Comparison of ENCODE assay signal across 8 cellular contexts in genomic region chr2:70994055-70994444, GRCh38. TPM values are rescaled to one million over a fixed set of nuclear protein-coding genes. Genes with fewer than 3 reads are reported as not detected.
A peak's percentile ranks its signal among the peaks of the same experiment; 100 is the strongest.
DNase-seq lines count a peak whose midpoint lies in the region; ATAC-seq and TF ChIP-seq lines count a peak whose summit lies in the region.

No MANE protein-coding gene starts in this region.

- no peaks in the 10 kb centered on the region for H3K9me3 Mint-ChIP-seq in central memory CD8-positive, alpha-beta T cell
- no peaks in the 10 kb centered on the region for H3K9me3 Mint-ChIP-seq in naive thymus-derived CD8-positive, alpha-beta T cell

- peak overlapping the region; percentile 95 for H3K27ac Mint-ChIP-seq in central memory CD8-positive, alpha-beta T cell (ENCODE audit: low read depth)
- peak overlapping the region; percentile 83 to 98 (median 94) for H3K27ac Mint-ChIP-seq in naive thymus-derived CD8-positive, alpha-beta T cell

- H3K4me2 ChIP-seq in MM.1S (ENCODE audit: low read depth, low read length) = peak overlapping the region; percentile 90

- H3K36me3 Mint-ChIP-seq in central memory CD8-positive, alpha-beta T cell (ENCODE audit: insufficient read depth) = peaks cover 24% of the 10 kb centered on the region
- peaks cover 0 to 37% (median 4%) of the 10 kb centered on the region in 3 donors for H3K36me3 Mint-ChIP-seq in naive thymus-derived CD8-positive, alpha-beta T cell

- peak overlapping the region; percentile 81 for H2AFZ ChIP-seq in MM.1S (ENCODE audit: low read length)

- POLR2A ChIA-PET in naive thymus-derived CD8-positive, alpha-beta T cell (lab: Charles Lee) = interaction anchor here (1.2 to 1.7 kb wide), 3 partner anchors 10 to 74 kb away, joined by 4 to 6 read pairs (median 4); partner anchors contain the start of gene NAGK

- H3K4me3 ChIP-seq in MM.1S (ENCODE audit: low read length) = peak overlapping the region; percentile 80

- peak; percentile 24 for DNase-seq in EL
- no peak for DNase-seq in MM.1S
- no peak for DNase-seq in central memory CD8-positive, alpha-beta T cell (ENCODE audit: low spot score in 2 of 2)
- DNase-seq in naive thymus-derived CD8-positive, alpha-beta T cell = peak in 1 of 10 donors; percentile 9
- DNase-seq in activated effector memory CD4-positive, alpha-beta T cell treated with anti-CD3 and anti-CD28 coated beads, Interleukin-2, amount 50 U/mL, for 16 hours = no peak
- no peak for DNase-seq in Kasumi-1 (lab: John Stamatoyannopoulos, UW)
- DNase-seq in NOMO-1 treated with dmso at 0.1 percent for 144 hours (lab: John Stamatoyannopoulos, UW; ENCODE audit: unreplicated experiment) = no peak
- DNase-seq in GF-D8 (lab: John Stamatoyannopoulos, UW) = no peak

- 0 out of 2 replicates have a peak, but pooled peaks cover 6% of the 10 kb centered on the region for H3F3A ChIP-seq in MM.1S (ENCODE audit: insufficient read depth, low read length)

- peaks cover 29% of the 10 kb centered on the region for H3K79me2 ChIP-seq in MM.1S (ENCODE audit: low read length)

- H3K9me3 ChIP-seq in MM.1S (replicated peaks; ENCODE audit: insufficient read depth, low read length) = no peaks in the 10 kb centered on the region

- ATAC-seq in central memory CD8-positive, alpha-beta T cell (replicated peaks; ENCODE audit: extremely low read depth, poor library complexity, severe bottlenecking) = no peak
- no peak for ATAC-seq in naive thymus-derived CD8-positive, alpha-beta T cell

- H3K27me3 Mint-ChIP-seq in central memory CD8-positive, alpha-beta T cell = no peaks in the 10 kb centered on the region
- no peaks in the 10 kb centered on the region for H3K27me3 Mint-ChIP-seq in naive thymus-derived CD8-positive, alpha-beta T cell

- H3K27ac ChIP-seq in MM.1S (ENCODE audit: low read length) = peak overlapping the region; percentile 35; the same call in 1 of the 2 replicates

- peak overlapping the region; percentile 95 for H3K9ac ChIP-seq in MM.1S (ENCODE audit: low read length)

- H3K9me2 ChIP-seq in MM.1S (replicated peaks; ENCODE audit: insufficient read depth, low read length) = no peaks in the 10 kb centered on the region

- H3K27me3 ChIP-seq in MM.1S (replicated peaks; ENCODE audit: insufficient read depth, low read length) = no peaks in the 10 kb centered on the region

- TF ChIP-seq CTCF in MM.1S (IDR thresholded peaks at IDR 0.05; ENCODE audit: low read length) = no peak

- H3K36me3 ChIP-seq in MM.1S (replicated peaks; ENCODE audit: insufficient read depth, low read length) = no peaks in the 10 kb centered on the region; the same call in 1 of the 2 replicates

- H3K4me1 Mint-ChIP-seq in central memory CD8-positive, alpha-beta T cell = peaks cover 42% of the 10 kb centered on the region
- peaks cover 20 to 37% (median 36%) of the 10 kb centered on the region in 4 donors for H3K4me1 Mint-ChIP-seq in naive thymus-derived CD8-positive, alpha-beta T cell

- no peaks in the 10 kb centered on the region for H4K20me1 ChIP-seq in MM.1S (ENCODE audit: insufficient read depth, low read length)

- H3K4me1 ChIP-seq in MM.1S (ENCODE audit: low read length) = peaks cover 12% of the 10 kb centered on the region

- H3K4me3 Mint-ChIP-seq in central memory CD8-positive, alpha-beta T cell = peak overlapping the region; percentile 95
- peak overlapping the region; percentile 87 to 98 (median 96) for H3K4me3 Mint-ChIP-seq in naive thymus-derived CD8-positive, alpha-beta T cell

RNA-seq across cellular contexts. Expression of gene TEX261, which starts 0.6 kb away (rescaled TPM):
- total RNA-seq in naive thymus-derived CD8-positive, alpha-beta T cell = 10 to 100 TPM; 58.1 to 63.1 TPM
- 10 to 100 TPM; 33.7 to 40.6 (median 39.9) TPM for polyA plus RNA-seq in naive thymus-derived CD8-positive, alpha-beta T cell

RNA-seq across cellular contexts. Expression of gene ANKRD53, which starts 15.6 kb away (rescaled TPM):
- 1 to 10 TPM; 1.3 to 1.6 TPM for total RNA-seq in naive thymus-derived CD8-positive, alpha-beta T cell
- not detected for polyA plus RNA-seq in naive thymus-derived CD8-positive, alpha-beta T cell

RNA-seq across cellular contexts. Expression of gene ATP6V1B1, which starts 58.4 kb away (rescaled TPM):
- not detected for total RNA-seq in naive thymus-derived CD8-positive, alpha-beta T cell
- polyA plus RNA-seq in naive thymus-derived CD8-positive, alpha-beta T cell = not detected
